Comparison of ENCODE assay signal across 8 cellular contexts in the genomic region with DNA sequence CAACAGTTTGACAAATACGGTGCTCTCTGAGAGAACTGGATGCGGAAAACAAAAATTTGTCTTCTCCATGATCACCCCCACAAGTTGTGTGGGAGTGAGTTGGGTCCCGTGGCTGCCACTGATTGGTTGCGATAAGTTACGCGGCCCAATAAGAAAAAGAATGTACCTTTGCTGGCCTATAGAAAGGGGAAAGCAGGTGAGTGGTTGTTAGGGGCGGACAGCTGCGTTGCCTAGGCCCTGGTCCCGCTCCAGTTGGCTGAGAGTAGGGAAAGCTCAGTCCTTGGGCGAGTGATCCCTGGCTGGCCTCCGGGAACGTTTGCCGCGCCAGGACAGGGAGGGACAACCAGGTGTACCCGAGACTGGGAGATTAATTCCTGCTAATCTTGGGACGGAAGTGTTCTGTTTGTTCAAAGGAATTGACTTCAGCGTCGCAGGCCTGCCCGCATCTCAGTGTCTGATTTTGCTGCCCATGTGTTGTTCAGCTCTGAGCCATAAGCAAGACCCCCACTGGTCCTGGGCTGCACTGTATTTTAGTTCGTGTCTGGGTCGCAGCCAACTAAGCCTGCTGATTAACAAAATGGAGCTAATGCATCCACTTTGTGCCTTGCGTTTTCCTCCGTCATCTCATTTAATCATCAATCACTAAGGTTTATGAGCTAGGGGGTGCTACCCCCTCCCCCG. TPM values are rescaled to one million over a fixed set of nuclear protein-coding genes. Genes with fewer than 3 reads are reported as not detected.
A peak's percentile ranks its signal among the peaks of the same experiment; 100 is the strongest.
DNase-seq lines count a peak whose midpoint lies in the region; ATAC-seq and TF ChIP-seq lines count a peak whose summit lies in the region.

No MANE protein-coding gene starts in this region.

- ATAC-seq in GM19328 (IDR thresholded peaks at IDR 0.05; ENCODE audit: unreplicated experiment) = peak; percentile 50
- peak; percentile 44 for ATAC-seq in HG03469 (IDR thresholded peaks at IDR 0.05; ENCODE audit: unreplicated experiment)
- ATAC-seq in left lobe of liver = peak; percentile 75

- peaks cover 20% of the 10 kb centered on the region for H3K36me3 Mint-ChIP-seq in activated CD4-positive, alpha-beta T cell treated with anti-CD3 and anti-CD28 coated beads, Interleukin-2, amount 10 ng/mL, durations not matched to agents 24 days and 14 days (ENCODE audit: low read depth)

- no peak for TF ChIP-seq CTCF in BJ (IDR thresholded peaks at IDR 0.05; ENCODE audit: insufficient read depth, low read depth, low read length)

- H3K27ac Mint-ChIP-seq in activated CD4-positive, alpha-beta T cell treated with anti-CD3 and anti-CD28 coated beads, Interleukin-2, amount 10 ng/mL, durations not matched to agents 24 days and 14 days = peak overlapping the region; percentile 97

- no peaks in the 10 kb centered on the region for H3K9me3 Mint-ChIP-seq in activated CD4-positive, alpha-beta T cell treated with anti-CD3 and anti-CD28 coated beads, Interleukin-2, amount 10 ng/mL, durations not matched to agents 24 days and 14 days

- H3K27me3 ChIP-seq in BJ (ENCODE audit: control insufficient read depth, insufficient read depth, low read length) = no peaks in the 10 kb centered on the region

- H3K4me3 ChIP-seq in BJ (ENCODE audit: low read depth, low read length) = peak overlapping the region; percentile 84

- H3K27me3 Mint-ChIP-seq in activated CD4-positive, alpha-beta T cell treated with anti-CD3 and anti-CD28 coated beads, Interleukin-2, amount 10 ng/mL, durations not matched to agents 24 days and 14 days = peaks cover 3% of the 10 kb centered on the region

- peak; percentile 87 for DNase-seq in BJ (ENCODE audit: low read depth)
- peak; percentile 99 for DNase-seq in NCI-H526 (lab: John Stamatoyannopoulos, UW)
- peak; percentile 96 for DNase-seq in activated CD4-positive, alpha-beta T cell treated with anti-CD3 and anti-CD28 coated beads, Interleukin-2, amount 10 ng/mL, durations not matched to agents 24 days and 14 days
- peak; percentile 85 for DNase-seq in dedifferentiated amniotic fluid mesenchymal stem cell (ENCODE audit: extremely low spot score)
- peak; percentile 98 for DNase-seq in left lobe of liver (ENCODE audit: low spot score)
- DNase-seq in stimulated activated CD4-positive, alpha-beta T cell treated with anti-CD3 and anti-CD28 coated beads, Interleukin-2, amount 100 ng/mL, for 48 hours = peak; percentile 66 to 72

- H3K4me1 Mint-ChIP-seq in activated CD4-positive, alpha-beta T cell treated with anti-CD3 and anti-CD28 coated beads, Interleukin-2, amount 10 ng/mL, durations not matched to agents 24 days and 14 days = peaks cover 31% of the 10 kb centered on the region

- POLR2A ChIA-PET in BJ (lab: Charles Lee) = interaction anchor here (0.6 to 1.3 kb wide), 3 partner anchors 13 to 128 kb away, joined by 3 to 5 read pairs (median 4); a partner anchor contains a TSS

- intact Hi-C loops in activated CD4-positive, alpha-beta T cell treated with anti-CD3 and anti-CD28 coated beads, Interleukin-2, amount 10 ng/mL, durations not matched to agents 24 days and 14 days (cut with micrococcal nuclease) = loop anchor here (1.0 kb wide), 3 partner anchors 13 to 46 kb away; a partner anchor contains a TSS

- H3K36me3 ChIP-seq in BJ (ENCODE audit: control insufficient read depth, insufficient read depth, low read length) = peaks cover 23% of the 10 kb centered on the region

- H3K4me3 Mint-ChIP-seq in activated CD4-positive, alpha-beta T cell treated with anti-CD3 and anti-CD28 coated beads, Interleukin-2, amount 10 ng/mL, durations not matched to agents 24 days and 14 days = peak overlapping the region; percentile 92

- CTCF ChIA-PET in BJ (lab: Yijun Ruan, JAX) = interaction anchor here (0.7 to 1.4 kb wide), 11 partner anchors 11 to 644 kb away, joined by 3 to 11 read pairs (median 3); a partner anchor contains a TSS

RNA-seq across cellular contexts. Expression of a gene that starts 0.8 kb away (rescaled TPM):
- 13.3 and 33.4 TPM in 2 replicates for polyA plus RNA-seq in BJ (2011; rRNA removed)
- polyA minus RNA-seq in BJ (2011; rRNA and poly(A)+ RNA removed) = 31.7 and 40.2 TPM in 2 replicates
- 36.9 and 39.0 TPM in 2 replicates for total RNA-seq in activated CD4-positive, alpha-beta T cell treated with anti-CD3 and anti-CD28 coated beads, Interleukin-2, amount 10 ng/mL, durations not matched to agents 24 days and 14 days
- total RNA-seq in left lobe of liver = 110 TPM

RNA-seq across cellular contexts. Expression of a gene that starts 13.0 kb away (rescaled TPM):
- polyA plus RNA-seq in BJ (2011; rRNA removed) = 54.4 and 68.5 TPM in 2 replicates
- 18.6 and 26.8 TPM in 2 replicates for polyA minus RNA-seq in BJ (2011; rRNA and poly(A)+ RNA removed)
- 78.1 and 81.4 TPM in 2 replicates for total RNA-seq in activated CD4-positive, alpha-beta T cell treated with anti-CD3 and anti-CD28 coated beads, Interleukin-2, amount 10 ng/mL, durations not matched to agents 24 days and 14 days
- total RNA-seq in left lobe of liver = 31.3 TPM

RNA-seq across cellular contexts. Expression of a gene that starts 13.2 kb away (rescaled TPM):
- 474 and 610 TPM in 2 replicates for polyA plus RNA-seq in BJ (2011; rRNA removed)
- polyA minus RNA-seq in BJ (2011; rRNA and poly(A)+ RNA removed) = 135 and 210 TPM in 2 replicates
- 1,048 and 1,049 TPM in 2 replicates for total RNA-seq in activated CD4-positive, alpha-beta T cell treated with anti-CD3 and anti-CD28 coated beads, Interleukin-2, amount 10 ng/mL, durations not matched to agents 24 days and 14 days
- 430 TPM for total RNA-seq in left lobe of liver

RNA-seq across cellular contexts. Expression of a gene that starts 17.6 kb away (rescaled TPM):
- polyA plus RNA-seq in BJ (2011; rRNA removed) = 3.6 and 4.6 TPM in 2 replicates
- 1.4 and 1.9 TPM in 2 replicates for polyA minus RNA-seq in BJ (2011; rRNA and poly(A)+ RNA removed)
- total RNA-seq in activated CD4-positive, alpha-beta T cell treated with anti-CD3 and anti-CD28 coated beads, Interleukin-2, amount 10 ng/mL, durations not matched to agents 24 days and 14 days = 17.1 and 18.1 TPM in 2 replicates
- total RNA-seq in left lobe of liver = 8.8 TPM

RNA-seq across cellular contexts. Expression of a gene that starts 23.4 kb away (rescaled TPM):
- polyA plus RNA-seq in BJ (2011; rRNA removed) = 5.0 and 8.2 TPM in 2 replicates
- polyA minus RNA-seq in BJ (2011; rRNA and poly(A)+ RNA removed) = 2.4 and 3.6 TPM in 2 replicates
- 28.2 and 28.9 TPM in 2 replicates for total RNA-seq in activated CD4-positive, alpha-beta T cell treated with anti-CD3 and anti-CD28 coated beads, Interleukin-2, amount 10 ng/mL, durations not matched to agents 24 days and 14 days
- 97.6 TPM for total RNA-seq in left lobe of liver

Comparison
In these comparisons a context has a peak if more than half of its experiments do, and no peak if none do; other contexts are left out.
1. Peak in every context shown above with its lines: DNase-seq, ATAC-seq and H3K4me3 ChIP-seq.